In genomic region chr15:69415381-69415780, GRCh38 we compare ENCODE assay signal across 9 cellular contexts. TPM values are rescaled to one million over a fixed set of nuclear protein-coding genes. Genes with fewer than 3 reads are reported as not detected.
DNase-seq lines count a peak whose midpoint lies in the region; ATAC-seq and TF ChIP-seq lines count a peak whose summit lies in the region.
"Had no signal": no experiment of that assay in that cellular context is flagged by ENCODE, and none has a peak within 500 bp of the region (broad histone marks: within the 10 kb centered on the region; RNA-seq: fewer than 3 reads in every experiment).

No MANE protein-coding gene starts in this region.

- no peak for TF ChIP-seq CTCF in SK-N-SH (IDR thresholded peaks at IDR 0.05)
- no peak for TF ChIP-seq CTCF in fibroblast of mammary gland (conservative IDR thresholded peaks at IDR 0.05; ENCODE audit: control insufficient read depth, insufficient read depth, low read depth, low read length)
- TF ChIP-seq CTCF in suprapubic skin (IDR thresholded peaks at IDR 0.05): no peak

- ATAC-seq in activated T-cell treated with anti-CD3 and anti-CD28 coated beads, Interleukin-2, amount 50 U/mL, for 4 hours: no peak

- POLR2A ChIA-PET in SK-N-SH (lab: Yijun Ruan, JAX): interaction anchor here (1.0 to 2.3 kb wide), 2 partner anchors 37 to 47 kb away, joined by 3 to 14 read pairs; partner anchors contain the start of gene RPLP1

- H3K27ac ChIP-seq in SK-N-SH (ENCODE audit: low read depth in 2 of 2, low read length in 1 of 2) (peak overlapping the region; percentile 85 to 86), suprapubic skin (no peak overlapping the region)

- H3K4me1 Mint-ChIP-seq in activated T-cell treated with anti-CD3 and anti-CD28 coated beads, Interleukin-2, amount 50 U/mL, for 4 hours (ENCODE audit: low read depth): peaks cover 6% of the 10 kb centered on the region

- peaks cover 12 to 31% of the 10 kb centered on the region in 2 experiments for H3K36me3 ChIP-seq in SK-N-SH (replicated peaks in 1 of 2; ENCODE audit: control insufficient read depth in 1 of 2, insufficient read depth in 2 of 2, low read length in 1 of 2)
- no peaks in the 10 kb centered on the region for H3K36me3 ChIP-seq in suprapubic skin

- CTCF ChIA-PET in SK-N-SH (lab: Yijun Ruan, JAX): interaction anchor here (1.5 to 5.7 kb wide), 2 partner anchors 21 to 356 kb away, joined by 8 to 24 read pairs (median 11); no protein-coding TSS in a partner anchor

- TF ChIP-seq RAD21 in SK-N-SH (IDR thresholded peaks at IDR 0.05; ENCODE audit: low read length): no peak

- peak overlapping the region; percentile 63 for H3K4me3 Mint-ChIP-seq in activated T-cell treated with anti-CD3 and anti-CD28 coated beads, Interleukin-2, amount 50 U/mL, for 4 hours

- H3K4me1 ChIP-seq in SK-N-SH (ENCODE audit: control insufficient read depth in 1 of 2, insufficient read depth in 2 of 2, low read depth in 1 of 2, low read length in 1 of 2) (peaks cover 10 to 22% of the 10 kb centered on the region in 2 experiments; a peak in 3 of 4 replicates), suprapubic skin (peaks cover 12% of the 10 kb centered on the region)

- 47% methylated on average over 3 of the region's 3 CpGs for WGBS in SK-N-SH (ENCODE audit: low lambda C conversion rate)
- 81% methylated on average over 3 of the region's 3 CpGs for WGBS in suprapubic skin

- H3K36me3 Mint-ChIP-seq in activated T-cell treated with anti-CD3 and anti-CD28 coated beads, Interleukin-2, amount 50 U/mL, for 4 hours (ENCODE audit: insufficient read depth): no peaks in the 10 kb centered on the region

- H3K9me2 ChIP-seq in SK-N-SH: no peaks in the 10 kb centered on the region

- peak overlapping the region; percentile 80 for H2AFZ ChIP-seq in SK-N-SH (ENCODE audit: low read depth)

- peaks cover 3% of the 10 kb centered on the region for H3K27me3 Mint-ChIP-seq in activated T-cell treated with anti-CD3 and anti-CD28 coated beads, Interleukin-2, amount 50 U/mL, for 4 hours (ENCODE audit: low read depth)

- H3K9me3 Mint-ChIP-seq in activated T-cell treated with anti-CD3 and anti-CD28 coated beads, Interleukin-2, amount 50 U/mL, for 4 hours: no peaks in the 10 kb centered on the region

- H3K9me3 ChIP-seq in SK-N-SH: no peaks in the 10 kb centered on the region
- H3K9me3 ChIP-seq in suprapubic skin: no peaks in the 10 kb centered on the region

- no peaks in the 10 kb centered on the region for H4K20me1 ChIP-seq in SK-N-SH (ENCODE audit: insufficient read depth)

- H3K27me3 ChIP-seq in SK-N-SH (ENCODE audit: insufficient read depth) (no peaks in the 10 kb centered on the region), suprapubic skin (no peaks in the 10 kb centered on the region)

- H3K9ac ChIP-seq in SK-N-SH: peak overlapping the region; percentile 87; the same call in 1 of the 2 replicates

- no peak for TF ChIP-seq EP300 in SK-N-SH (IDR thresholded peaks at IDR 0.05; ENCODE audit: borderline replicate concordance in 1 of 2, low read depth in 1 of 2, low read length in 1 of 2)
- TF ChIP-seq EP300 in suprapubic skin (IDR thresholded peaks at IDR 0.05): no peak

- peaks cover 11% of the 10 kb centered on the region for H3F3A ChIP-seq in SK-N-SH (replicated peaks; ENCODE audit: insufficient read depth)

- DNase-seq in activated T-cell treated with anti-CD3 and anti-CD28 coated beads, Interleukin-2, amount 50 U/mL, for 4 hours: no peak
- DNase-seq in activated T-cell treated with anti-CD3 and anti-CD28 coated beads, Interleukin-2, amount 50 U/mL, for 1 hour: no peak
- DNase-seq in SK-N-SH: no peak
- DNase-seq in fibroblast of mammary gland (ENCODE audit: low read depth): no peak
- DNase-seq in suprapubic skin (ENCODE audit: low spot score in 2 of 2): no peak
- DNase-seq in HuH-7.5 (ENCODE audit: low spot score): no peak
- no peak for DNase-seq in stimulated activated CD4-positive, alpha-beta T cell treated with anti-CD3 and anti-CD28 coated beads, Interleukin-1b, Interleukin-23, amount 100 ng/mL, for 48 hours
- no peak for DNase-seq in ureter (ENCODE audit: low spot score)
- DNase-seq: NCI-H1092 had no signal

- H3K79me2 ChIP-seq in SK-N-SH (ENCODE audit: insufficient read depth): peaks cover 96% of the 10 kb centered on the region

- TF ChIP-seq POLR2A in suprapubic skin (IDR thresholded peaks at IDR 0.05): no peak

- peak overlapping the region; percentile 92 for H3K4me2 ChIP-seq in SK-N-SH

- H3K4me3 ChIP-seq in SK-N-SH (ENCODE audit: low read depth in 2 of 2, low read length in 1 of 2) (peak overlapping the region; percentile 82 to 95), fibroblast of mammary gland (ENCODE audit: control insufficient read depth, low read depth, low read length) (peak overlapping the region; percentile 84), suprapubic skin (peak overlapping the region; percentile 90)

TF ChIP-seq in SK-N-SH, 30 proteins besides CTCF, POLR2A, EP300 and RAD21:
- TF ChIP-seq JUND (IDR thresholded peaks at IDR 0.05) (0 out of 2 replicates have a peak, but pooled peaks have one; percentile 1), GABPA (IDR thresholded peaks at IDR 0.05; ENCODE audit: low read depth) (no peak)

RNA-seq across cellular contexts. Expression of gene KIF23, which starts 1.2 kb away (rescaled TPM):
- 1 to 10 TPM; 3.4 to 3.7 (median 3.5) TPM for total RNA-seq in activated T-cell treated with anti-CD3 and anti-CD28 coated beads, Interleukin-2, amount 50 U/mL, for 4 hours
- 23.3 and 25.8 TPM in 2 replicates for polyA plus RNA-seq in SK-N-SH (2012; rRNA removed)
- 25.8 and 31.2 TPM in 2 replicates for polyA plus RNA-seq in SK-N-SH (2012; cell fraction: cytosol; rRNA removed)
- 24.5 and 57.5 TPM in 2 replicates for polyA plus RNA-seq in SK-N-SH (2012; cell fraction: nucleus; rRNA removed)
- 1 to 10 TPM; 2.7 to 8.5 (median 6.9) TPM for total RNA-seq in suprapubic skin
- 3.0 TPM for total RNA-seq in ureter

RNA-seq across cellular contexts. Expression of gene RPLP1, which starts 37.2 kb away (rescaled TPM):
- 1,000 to 10,000 TPM; 3,232 to 3,343 (median 3,252) TPM for total RNA-seq in activated T-cell treated with anti-CD3 and anti-CD28 coated beads, Interleukin-2, amount 50 U/mL, for 4 hours
- polyA plus RNA-seq in SK-N-SH (2012; rRNA removed): 1,514 and 1,792 TPM in 2 replicates
- 1,001 and 1,355 TPM in 2 replicates for polyA plus RNA-seq in SK-N-SH (2012; cell fraction: cytosol; rRNA removed)
- 360 and 521 TPM in 2 replicates for polyA plus RNA-seq in SK-N-SH (2012; cell fraction: nucleus; rRNA removed)
- total RNA-seq in suprapubic skin (1,000 to 10,000 TPM in 2 of 4 donors, 100 to 1,000 TPM in 2; 623 to 1,424 (median 1,017) TPM), ureter (1,915 TPM)
